In genomic region chr18:50393802-50394201, GRCh38 we compare ENCODE assay signal across 1 cellular context.
TF ChIP-seq lines count a peak whose summit lies in the region.

No MANE protein-coding gene starts in this region.

TF ChIP-seq in K562, 482 proteins besides CTCF, POLR2A, EP300 and RAD21 (continued from another document):
- TF ChIP-seq CUX1 (CRISPR knock-in tag; IDR thresholded peaks at IDR 0.05) (no peak), THRAP3 (IDR thresholded peaks at IDR 0.05; ENCODE audit: borderline replicate concordance) (no peak), ZNF324 (CRISPR knock-in tag; IDR thresholded peaks at IDR 0.05) (no peak), ZNF766 (CRISPR knock-in tag; conservative IDR thresholded peaks at IDR 0.05) (no peak), CHD4 (IDR thresholded peaks at IDR 0.05; ENCODE audit: insufficient read depth, insufficient replicate concordance, low read depth, low read length, poor library complexity, severe bottlenecking) (no peak), CREB5 (CRISPR knock-in tag; IDR thresholded peaks at IDR 0.05) (no peak), CEBPB (tag; IDR thresholded peaks at IDR 0.05) (no peak)
